8 cellular contexts compared by ENCODE assay signal in the genomic region with DNA sequence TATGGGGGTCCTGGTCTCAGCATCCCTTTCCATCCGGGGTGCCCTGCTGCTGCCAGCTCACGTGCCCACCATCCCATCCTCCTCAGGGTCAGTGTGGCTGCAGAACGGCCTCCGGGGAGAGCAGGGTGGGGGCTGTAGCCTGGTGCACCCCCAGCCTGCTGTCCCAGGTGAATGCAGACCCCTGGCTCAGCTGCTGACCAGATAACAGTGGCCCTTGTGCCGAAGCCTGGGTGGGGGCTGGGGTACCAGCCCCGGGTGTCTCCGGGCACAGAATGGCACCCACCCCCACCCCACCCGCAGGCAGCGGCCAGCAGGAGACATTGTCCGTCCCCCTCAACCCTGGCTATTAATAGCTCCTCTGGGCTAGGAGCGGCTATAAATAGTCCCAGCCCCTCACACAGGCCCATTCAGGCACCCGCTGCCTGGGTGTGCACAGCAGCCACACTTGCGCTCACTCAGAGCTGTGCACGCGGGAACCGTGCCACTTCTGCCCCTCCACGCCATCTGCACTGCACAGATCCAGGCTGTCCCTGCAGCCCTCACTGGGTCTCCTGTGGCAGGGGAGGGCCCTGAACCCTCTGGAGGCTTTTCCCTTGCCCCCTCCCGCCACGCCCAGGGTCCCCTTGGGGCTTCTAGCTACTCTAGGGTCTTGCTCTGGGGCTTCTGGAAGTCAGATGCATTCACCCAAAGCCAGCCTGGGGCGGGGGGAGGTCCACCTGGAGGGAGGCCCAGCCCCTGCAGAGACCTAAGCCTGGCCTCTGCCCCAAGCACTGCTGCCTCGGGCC. TPM values are rescaled to one million over a fixed set of nuclear protein-coding genes. Genes with fewer than 3 reads are reported as not detected.
DNase-seq lines count a peak whose midpoint lies in the region; ATAC-seq, FAIRE-seq and TF ChIP-seq lines count a peak whose summit lies in the region.

No MANE protein-coding gene starts in this region.

- FAIRE-seq in RCC 7860 (lab: Jason Lieb, UNC): no peak

- H3K9me3 ChIP-seq in adipocyte (ENCODE audit: control insufficient read depth, low read length) (no peaks in the 10 kb centered on the region), spleen (peaks cover 0 to 7% (median 0%) of the 10 kb centered on the region in 8 donors)

- DNase-seq in NCI-H1694 (lab: John Stamatoyannopoulos, UW): peak; percentile 66
- no peak for DNase-seq in adipocyte (ENCODE audit: low read depth)
- no peak for DNase-seq in spleen
- DNase-seq in retina: no peak
- DNase-seq in RCC 7860 (ENCODE audit: low spot score): no peak

- intact Hi-C loops in spleen (cut with DNase I; ENCODE audit: low total_unique reads): no loop called here

- WGBS in spleen, 5 donors: 37 to 54% (median 46%) methylated on average over 6 to 21 of the region's 21 CpGs

- H3K27me3 ChIP-seq in adipocyte (replicated peaks; ENCODE audit: control insufficient read depth, insufficient read depth, low read length) (no peaks in the 10 kb centered on the region), layer of hippocampus (ENCODE audit: control insufficient read depth, insufficient read depth, low read length) (no peaks in the 10 kb centered on the region), spleen (replicated peaks in 1 of 7) (no peaks in the 10 kb centered on the region)

- TF ChIP-seq CTCF in spleen (IDR thresholded peaks at IDR 0.05 in 8 of 11, conservative IDR thresholded peaks at IDR 0.05 in 3 of 11): no peak

- peaks cover 24% of the 10 kb centered on the region for H3K4me1 ChIP-seq in adipocyte (ENCODE audit: control insufficient read depth, insufficient read depth, low read length)
- peaks cover 37 to 73% (median 63%) of the 10 kb centered on the region in 6 donors for H3K4me1 ChIP-seq in spleen

- H3K36me3 ChIP-seq in adipocyte (ENCODE audit: control insufficient read depth, insufficient read depth, low read length, severe bottlenecking) (no peaks in the 10 kb centered on the region), spleen (no peaks in the 10 kb centered on the region)

- peak overlapping the region; percentile 92 for H3K27ac ChIP-seq in layer of hippocampus (ENCODE audit: low read depth, low read length)
- peak overlapping the region; percentile 83 to 100 (median 96) for H3K27ac ChIP-seq in spleen

- peak overlapping the region; percentile 30 for H3K9ac ChIP-seq in adipocyte (ENCODE audit: low read length)

- ATAC-seq in GM21526 (IDR thresholded peaks at IDR 0.05; ENCODE audit: low FRiP score, unreplicated experiment): no peak
- no peak for ATAC-seq in HG03175 (IDR thresholded peaks at IDR 0.05; ENCODE audit: unreplicated experiment)

- H3K4me3 ChIP-seq in adipocyte (ENCODE audit: low read length) (no peak overlapping the region), spleen (peak overlapping the region in 3 of 8 donors; percentile 43 to 81 (median 50))

- no peak for TF ChIP-seq POLR2A in spleen (IDR thresholded peaks at IDR 0.05)

RNA-seq across cellular contexts. Expression of a gene that starts 18.7 kb away (rescaled TPM):
- 10 to 100 TPM; 23.2 to 46.3 (median 38.1) TPM for total RNA-seq in spleen
- 10 to 100 TPM; 16.2 to 26.3 (median 18.3) TPM for polyA plus RNA-seq in spleen

RNA-seq across cellular contexts. Expression of a gene that starts 18.9 kb away (rescaled TPM):
- total RNA-seq in spleen: 10 to 100 TPM; 10.2 to 20.1 (median 13.3) TPM
- 1 to 10 TPM; 5.7 to 7.1 (median 5.9) TPM for polyA plus RNA-seq in spleen

RNA-seq across cellular contexts. Expression of a gene that starts 23.4 kb away (rescaled TPM):
- 100 to 1,000 TPM in 5 of 7 donors, 10 to 100 TPM in 2; 72.1 to 134 (median 109) TPM for total RNA-seq in spleen
- polyA plus RNA-seq in spleen: 10 to 100 TPM; 49.5 to 84.4 (median 52.0) TPM
